In genomic region chr11:6319001-6319878, GRCh38 we compare ENCODE assay signal across 9 cellular contexts. TPM values are rescaled to one million over a fixed set of nuclear protein-coding genes. Genes with fewer than 3 reads are reported as not detected.
DNase-seq lines count a peak whose midpoint lies in the region; ATAC-seq, FAIRE-seq and TF ChIP-seq lines count a peak whose summit lies in the region.
"Had no signal": no experiment of that assay in that cellular context is flagged by ENCODE, and none has a peak within 500 bp of the region (broad histone marks: within the 10 kb centered on the region; RNA-seq: fewer than 3 reads in every experiment).

No MANE protein-coding gene starts in this region.

- no peak for DNase-seq in GM12891 (ENCODE audit: insufficient read length, low spot score)
- no peak for DNase-seq in activated T-helper 2 cell treated with anti-CD3 and anti-CD28 coated beads, Interferon-gamma antibody, Interleukin-2, Interleukin-4, amounts not matched to agents 10 μg/mL and 5 μg/mL and 100 μg/mL, durations not matched to agents 14 hours and 24 hours and 36 hours (ENCODE audit: low spot score)
- DNase-seq in cardiac muscle cell (ENCODE audit: low read depth in 1 of 2, low spot score in 1 of 2): peak; percentile 63 to 76
- DNase-seq in sciatic nerve (ENCODE audit: low spot score): peak; percentile 74
- DNase-seq in NCI-H146 (lab: John Stamatoyannopoulos, UW): no peak
- DNase-seq in GM19240 (ENCODE audit: insufficient read length, low spot score): no peak
- DNase-seq in NCI-H1092 (lab: John Stamatoyannopoulos, UW): no peak
- DNase-seq in immature natural killer cell: no peak

- no peaks in the 10 kb centered on the region for H3K36me3 ChIP-seq in cardiac muscle cell

- TF ChIP-seq CTCF in cardiac muscle cell (IDR thresholded peaks at IDR 0.05; ENCODE audit: low read depth, low read length): no peak

- H3K4me3 Mint-ChIP-seq in activated T-helper 2 cell treated with anti-CD3 and anti-CD28 coated beads, Interferon-gamma antibody, Interleukin-2, Interleukin-4, amounts not matched to agents 10 μg/mL and 5 μg/mL and 100 μg/mL, durations not matched to agents 14 hours and 24 hours and 36 hours (ENCODE audit: low read depth): peak overlapping the region; percentile 87
- H3K4me3 Mint-ChIP-seq in immature natural killer cell: no peak overlapping the region

- H3K27me3 Mint-ChIP-seq in activated T-helper 2 cell treated with anti-CD3 and anti-CD28 coated beads, Interferon-gamma antibody, Interleukin-2, Interleukin-4, amounts not matched to agents 10 μg/mL and 5 μg/mL and 100 μg/mL, durations not matched to agents 14 hours and 24 hours and 36 hours (ENCODE audit: low read depth): peaks cover 5% of the 10 kb centered on the region
- peaks cover 5 to 30% (median 18%) of the 10 kb centered on the region in 3 donors for H3K27me3 Mint-ChIP-seq in immature natural killer cell (ENCODE audit: low read depth in 3 of 3)

- peaks cover 24% of the 10 kb centered on the region for H3K4me1 ChIP-seq in cardiac muscle cell (ENCODE audit: low read depth)

- peak overlapping the region; percentile 90 for H3K27ac Mint-ChIP-seq in activated T-helper 2 cell treated with anti-CD3 and anti-CD28 coated beads, Interferon-gamma antibody, Interleukin-2, Interleukin-4, amounts not matched to agents 10 μg/mL and 5 μg/mL and 100 μg/mL, durations not matched to agents 14 hours and 24 hours and 36 hours
- no peak overlapping the region for H3K27ac Mint-ChIP-seq in immature natural killer cell

- peak overlapping the region; percentile 99 for H3K27ac ChIP-seq in cardiac muscle cell

- H3K4me1 Mint-ChIP-seq in activated T-helper 2 cell treated with anti-CD3 and anti-CD28 coated beads, Interferon-gamma antibody, Interleukin-2, Interleukin-4, amounts not matched to agents 10 μg/mL and 5 μg/mL and 100 μg/mL, durations not matched to agents 14 hours and 24 hours and 36 hours (ENCODE audit: low read depth): peaks cover 44% of the 10 kb centered on the region
- no peaks in the 10 kb centered on the region for H3K4me1 Mint-ChIP-seq in immature natural killer cell

- no peaks in the 10 kb centered on the region for H3K9me3 ChIP-seq in cardiac muscle cell (ENCODE audit: low read depth)

- intact Hi-C loops in activated T-helper 2 cell treated with anti-CD3 and anti-CD28 coated beads, Interferon-gamma antibody, Interleukin-2, Interleukin-4, amounts not matched to agents 10 μg/mL and 5 μg/mL and 100 μg/mL, durations not matched to agents 14 hours and 24 hours and 36 hours (cut with micrococcal nuclease): no loop called here
- intact Hi-C loops in sciatic nerve (cut with DNase I): loop anchor here (5.0 kb wide), 1 partner anchor 33 kb away; no protein-coding TSS in a partner anchor

- ATAC-seq in sciatic nerve: peak; percentile 57

- peaks cover 16% of the 10 kb centered on the region for H3K36me3 Mint-ChIP-seq in activated T-helper 2 cell treated with anti-CD3 and anti-CD28 coated beads, Interferon-gamma antibody, Interleukin-2, Interleukin-4, amounts not matched to agents 10 μg/mL and 5 μg/mL and 100 μg/mL, durations not matched to agents 14 hours and 24 hours and 36 hours (ENCODE audit: low read depth)
- no peaks in the 10 kb centered on the region for H3K36me3 Mint-ChIP-seq in immature natural killer cell

- H3K4me3 ChIP-seq in cardiac muscle cell: peak overlapping the region; percentile 21

- no peaks in the 10 kb centered on the region for H3K27me3 ChIP-seq in cardiac muscle cell

- no peaks in the 10 kb centered on the region for H3K9me3 Mint-ChIP-seq in activated T-helper 2 cell treated with anti-CD3 and anti-CD28 coated beads, Interferon-gamma antibody, Interleukin-2, Interleukin-4, amounts not matched to agents 10 μg/mL and 5 μg/mL and 100 μg/mL, durations not matched to agents 14 hours and 24 hours and 36 hours
- H3K9me3 Mint-ChIP-seq in immature natural killer cell: no peaks in the 10 kb centered on the region

- peak; percentile 43 for FAIRE-seq in GM12891 (lab: Jason Lieb, UNC)

- no peak for TF ChIP-seq POLR2A in GM12891 (IDR thresholded peaks at IDR 0.05; ENCODE audit: low read depth, low read length)

TF ChIP-seq in GM12891, 5 proteins besides CTCF, POLR2A, EP300 and RAD21:
- TF ChIP-seq POU2F2 (IDR thresholded peaks at IDR 0.05; ENCODE audit: low read depth, low read length): no peak
- TF ChIP-seq PAX5 (IDR thresholded peaks at IDR 0.05; ENCODE audit: insufficient read depth, low read length, severe bottlenecking): no peak
- no peak for TF ChIP-seq SPI1 (IDR thresholded peaks at IDR 0.05; ENCODE audit: low read depth, low read length)

RNA-seq across cellular contexts. Expression of gene CAVIN3, which starts 1.1 kb away (rescaled TPM):
- polyA plus RNA-seq in GM12891 (2012; ENCODE audit: low read depth, missing spikeins): 4.7 TPM
- total RNA-seq in activated T-helper 2 cell treated with anti-CD3 and anti-CD28 coated beads, Interferon-gamma antibody, Interleukin-2, Interleukin-4, amounts not matched to agents 10 μg/mL and 5 μg/mL and 100 μg/mL, durations not matched to agents 14 hours and 24 hours and 36 hours: 83.1 and 84.3 TPM in 2 replicates
- total RNA-seq in cardiac muscle cell: 54.5 and 71.8 TPM in 2 replicates
- 57.4 and 76.1 TPM in 2 replicates for polyA plus RNA-seq in cardiac muscle cell
- total RNA-seq in sciatic nerve: 145 TPM
- not detected for polyA plus RNA-seq in immature natural killer cell
- polyA plus RNA-seq: neural cell had no signal

RNA-seq across cellular contexts. Expression of gene CCKBR, which starts 59.6 kb away (rescaled TPM):
- not detected for polyA plus RNA-seq in GM12891 (2012; ENCODE audit: low read depth, missing spikeins)
- not detected in 2 replicates for total RNA-seq in activated T-helper 2 cell treated with anti-CD3 and anti-CD28 coated beads, Interferon-gamma antibody, Interleukin-2, Interleukin-4, amounts not matched to agents 10 μg/mL and 5 μg/mL and 100 μg/mL, durations not matched to agents 14 hours and 24 hours and 36 hours
- 4.9 and 5.2 TPM in 2 replicates for total RNA-seq in cardiac muscle cell
- 4.4 and 5.4 TPM in 2 replicates for polyA plus RNA-seq in cardiac muscle cell
- total RNA-seq in sciatic nerve: 1.1 TPM
- polyA plus RNA-seq in immature natural killer cell: not detected

Comparison
In these comparisons a context has a peak if more than half of its experiments do, and no peak if none do; other contexts are left out.
1. DNase-seq: peak in cardiac muscle cell (2 of 2) and sciatic nerve (single experiment); none in GM12891 (single experiment), activated T-helper 2 cell treated with anti-CD3 and anti-CD28 coated beads, Interferon-gamma antibody, Interleukin-2, Interleukin-4, amounts not matched to agents 10 μg/mL and 5 μg/mL and 100 μg/mL, durations not matched to agents 14 hours and 24 hours and 36 hours (single experiment), NCI-H146 (single experiment), GM19240 (single experiment), NCI-H1092 (single experiment) and immature natural killer cell (0 of 3).